In genomic region chr5:10705736-10706135, GRCh38 we compare ENCODE assay signal across 17 cellular contexts. TPM values are rescaled to one million over a fixed set of nuclear protein-coding genes. Genes with fewer than 3 reads are reported as not detected.
DNase-seq lines count a peak whose midpoint lies in the region; ATAC-seq, FAIRE-seq and TF ChIP-seq lines count a peak whose summit lies in the region.
"Had no signal": no experiment of that assay in that cellular context is flagged by ENCODE, and none has a peak within 500 bp of the region (broad histone marks: within the 10 kb centered on the region; RNA-seq: fewer than 3 reads in every experiment).

No MANE protein-coding gene starts in this region.

- no peak overlapping the region for H4K8ac ChIP-seq in mesendoderm (ENCODE audit: low read depth, low read length)

- H3K27ac Mint-ChIP-seq in activated T-cell treated with anti-CD3 and anti-CD28 coated beads, Interleukin-2, amount 50 U/mL, for 24 hours = peak overlapping the region; percentile 76

- H2AK5ac ChIP-seq in mesendoderm (ENCODE audit: low read length) = no peak overlapping the region

- no peak overlapping the region for H2BK15ac ChIP-seq in mesendoderm (replicated peaks; ENCODE audit: low read depth)

- H3K27me3 Mint-ChIP-seq in activated T-cell treated with anti-CD3 and anti-CD28 coated beads, Interleukin-2, amount 50 U/mL, for 24 hours = no peaks in the 10 kb centered on the region
- H3K27me3 Mint-ChIP-seq: stimulated activated naive B cell treated with anti-CD40 and anti-IgM and Interleukin-4, amounts not matched to agents 10 μg/mL and 1 μg/mL and 100 μg/mL, for 72 hours had no signal

- peaks cover 29% of the 10 kb centered on the region for H3K36me3 Mint-ChIP-seq in activated T-cell treated with anti-CD3 and anti-CD28 coated beads, Interleukin-2, amount 50 U/mL, for 24 hours (ENCODE audit: low read depth)

- no peak overlapping the region for H2BK5ac ChIP-seq in mesendoderm (ENCODE audit: low read length)

- H3K18ac ChIP-seq in mesendoderm (ENCODE audit: low read length) = no peak overlapping the region

- ATAC-seq in RWPE2 (ENCODE audit: low read depth) = peak; percentile 59
- ATAC-seq: A549, sciatic nerve had no signal

- no peaks in the 10 kb centered on the region; the same call in none of the 2 replicates for H3K36me3 ChIP-seq in RWPE2 (ENCODE audit: low read depth)
- H3K36me3 ChIP-seq in mesendoderm (ENCODE audit: control insufficient read depth, insufficient read depth, low read length) = no peaks in the 10 kb centered on the region

- WGBS in mesendoderm (ENCODE audit: extremely low coverage, insufficient coverage, low lambda C conversion rate) = no CpG with 5 or more reads among the region's 2 CpGs

- peak overlapping the region; percentile 99 for H3K27ac ChIP-seq in RWPE2 (ENCODE audit: poor library complexity, severe bottlenecking)
- peak overlapping the region; percentile 84 for H3K27ac ChIP-seq in epithelial cell of prostate
- no peak overlapping the region for H3K27ac ChIP-seq in mesendoderm (ENCODE audit: low read depth, low read length)
- H3K27ac ChIP-seq: A549 had no signal

- DNase-seq in activated T-cell treated with anti-CD3 and anti-CD28 coated beads, Interleukin-2, amount 50 U/mL, for 24 hours = no peak
- DNase-seq in activated T-cell treated with anti-CD3 and anti-CD28 coated beads for 4 hours = no peak
- peak; percentile 79 for DNase-seq in RWPE2 (ENCODE audit: low spot score)
- no peak for DNase-seq in epithelial cell of prostate (ENCODE audit: low read depth, low spot score)
- peak; percentile 71 for DNase-seq in urothelium cell line (ENCODE audit: low spot score)
- DNase-seq in MV-4-11 (lab: John Stamatoyannopoulos, UW) = no peak
- no peak for DNase-seq in mesendoderm
- no peak for DNase-seq in NCI-H1417 (lab: John Stamatoyannopoulos, UW)
- DNase-seq: activated CD8-positive, alpha-beta memory T cell treated with anti-CD3 and anti-CD28 coated beads for 24 hours; activated naive CD4-positive, alpha-beta T cell treated with anti-CD3 and anti-CD28 coated beads, Interleukin-2, amount 50 U/mL, for 16 hours; NCI-H1694; NCI-H526 treated with DMSO at 0.1 percent for 48 hours; stimulated activated CD4-positive, alpha-beta T cell treated with anti-CD3 and anti-CD28 coated beads, Interleukin-4, amount 100 ng/mL, for 24 hours; stimulated activated naive B cell treated with anti-CD40 and anti-IgM and Interleukin-4, amounts not matched to agents 10 μg/mL and 1 μg/mL and 100 μg/mL, for 72 hours had no signal

- no peak overlapping the region for H3K4ac ChIP-seq in mesendoderm (ENCODE audit: low read depth, low read length)

- no peaks in the 10 kb centered on the region for H3K9me3 Mint-ChIP-seq in activated T-cell treated with anti-CD3 and anti-CD28 coated beads, Interleukin-2, amount 50 U/mL, for 24 hours
- H3K9me3 Mint-ChIP-seq: stimulated activated naive B cell treated with anti-CD40 and anti-IgM and Interleukin-4, amounts not matched to agents 10 μg/mL and 1 μg/mL and 100 μg/mL, for 72 hours had no signal

- no peaks in the 10 kb centered on the region for H3K27me3 ChIP-seq in RWPE2 (ENCODE audit: insufficient read depth, poor library complexity, severe bottlenecking)
- no peaks in the 10 kb centered on the region for H3K27me3 ChIP-seq in mesendoderm (ENCODE audit: insufficient read depth, low read length, poor library complexity)

- no peak overlapping the region for H2BK120ac ChIP-seq in mesendoderm (ENCODE audit: low read depth, low read length)

- H3K4me1 ChIP-seq in RWPE2 (ENCODE audit: insufficient read depth, poor library complexity, severe bottlenecking) (peaks cover 69% of the 10 kb centered on the region), mesendoderm (ENCODE audit: control insufficient read depth, low read depth, low read length) (peaks cover 7% of the 10 kb centered on the region)

- no peaks in the 10 kb centered on the region for H3K9me3 ChIP-seq in RWPE2 (ENCODE audit: severe bottlenecking)
- H3K9me3 ChIP-seq: A549 had no signal

- H3K23ac ChIP-seq in mesendoderm (ENCODE audit: low read length) = no peak overlapping the region

- no peaks in the 10 kb centered on the region for H3K79me1 ChIP-seq in mesendoderm (ENCODE audit: low read length)

- H3K4me1 Mint-ChIP-seq in activated T-cell treated with anti-CD3 and anti-CD28 coated beads, Interleukin-2, amount 50 U/mL, for 24 hours (ENCODE audit: low read depth) = peaks cover 39% of the 10 kb centered on the region

- FAIRE-seq in urothelium cell line (lab: Jason Lieb, UNC) = no peak
- FAIRE-seq: A549, H1 had no signal

- H3K4me2 ChIP-seq in mesendoderm (ENCODE audit: low read length) = no peak overlapping the region
- H3K4me2 ChIP-seq: A549 had no signal

- H3K56ac ChIP-seq in mesendoderm (ENCODE audit: low read length) = no peak overlapping the region

- H3K79me2 ChIP-seq in mesendoderm (ENCODE audit: control insufficient read depth, insufficient read depth, low read length) = no peaks in the 10 kb centered on the region

- H3K9ac ChIP-seq in mesendoderm (ENCODE audit: low read length) = no peak overlapping the region

- no peak overlapping the region for H3K4me3 Mint-ChIP-seq in activated T-cell treated with anti-CD3 and anti-CD28 coated beads, Interleukin-2, amount 50 U/mL, for 24 hours
- H3K4me3 Mint-ChIP-seq: stimulated activated naive B cell treated with anti-CD40 and anti-IgM and Interleukin-4, amounts not matched to agents 10 μg/mL and 1 μg/mL and 100 μg/mL, for 72 hours had no signal

- H4K5ac ChIP-seq in mesendoderm (ENCODE audit: low read length) = no peak overlapping the region

- no peak for TF ChIP-seq CTCF in RWPE2 (IDR thresholded peaks at IDR 0.05; ENCODE audit: poor library complexity, severe bottlenecking)

- H3K4me3 ChIP-seq in RWPE2 (ENCODE audit: severe bottlenecking) = no peak overlapping the region
- no peak overlapping the region for H3K4me3 ChIP-seq in mesendoderm (ENCODE audit: low read length)
- H3K4me3 ChIP-seq: A549 had no signal

RNA-seq across cellular contexts. Expression of gene DAP, which starts 55.3 kb away (rescaled TPM):
- polyA plus RNA-seq in mesendoderm (2013, experiment 1 of 2) = 41.4 TPM
- polyA plus RNA-seq in mesendoderm (2013, experiment 2 of 2) = 42.1 TPM

Comparison
In these comparisons a context has a peak if more than half of its experiments do, and no peak if none do; other contexts are left out.
1. DNase-seq: peak in RWPE2 (single experiment) and urothelium cell line (single experiment); none in activated T-cell treated with anti-CD3 and anti-CD28 coated beads, Interleukin-2, amount 50 U/mL, for 24 hours (single experiment), activated T-cell treated with anti-CD3 and anti-CD28 coated beads for 4 hours (single experiment), epithelial cell of prostate (single experiment), MV-4-11 (single experiment), mesendoderm (single experiment) and NCI-H1417 (0 of 3).